Comparison of ENCODE assay signal across 2 cellular contexts in genomic region chr9:37121881-37122280, GRCh38.
TF ChIP-seq lines count a peak whose summit lies in the region.

No MANE protein-coding gene starts in this region.

TF ChIP-seq in IMR-90, 13 proteins besides CTCF, POLR2A, EP300 and RAD21:
- TF ChIP-seq CHD1 (IDR thresholded peaks at IDR 0.05; ENCODE audit: low read depth, low read length) = no peak
- no peak for TF ChIP-seq FOS (IDR thresholded peaks at IDR 0.05; ENCODE audit: low read depth, low read length)
- TF ChIP-seq CEBPB (IDR thresholded peaks at IDR 0.05; ENCODE audit: low read depth, low read length) = no peak
- TF ChIP-seq ELK1 (IDR thresholded peaks at IDR 0.05; ENCODE audit: borderline replicate concordance, low read depth, low read length) = no peak
- no peak for TF ChIP-seq USF2 (IDR thresholded peaks at IDR 0.05; ENCODE audit: low read depth, low read length)
- TF ChIP-seq BHLHE40 (IDR thresholded peaks at IDR 0.05; ENCODE audit: low read depth, low read length) = no peak
- TF ChIP-seq NFE2L2 (IDR thresholded peaks at IDR 0.05; ENCODE audit: low read depth, low read length) = no peak
- TF ChIP-seq MAFK (IDR thresholded peaks at IDR 0.05; ENCODE audit: low read depth, low read length) = no peak
- no peak for TF ChIP-seq SMC3 (IDR thresholded peaks at IDR 0.05; ENCODE audit: low read depth, low read length)
- no peak for TF ChIP-seq MXI1 (IDR thresholded peaks at IDR 0.05; ENCODE audit: borderline replicate concordance, low read depth, low read length)
- TF ChIP-seq MAZ (IDR thresholded peaks at IDR 0.05; ENCODE audit: borderline replicate concordance, low read depth, low read length) = no peak
- TF ChIP-seq RCOR1 (IDR thresholded peaks at IDR 0.05; ENCODE audit: insufficient replicate concordance, low read length) = no peak
- TF ChIP-seq RFX5 (IDR thresholded peaks at IDR 0.05; ENCODE audit: low read depth, low read length) = no peak

TF ChIP-seq in GM12878, 131 proteins besides CTCF, POLR2A, EP300 and RAD21:
- TF ChIP-seq ZBTB11 (CRISPR knock-in tag; IDR thresholded peaks at IDR 0.05) (no peak), ZNF384 (IDR thresholded peaks at IDR 0.05; ENCODE audit: borderline replicate concordance, low read depth, low read length) (no peak), RUNX3 (IDR thresholded peaks at IDR 0.05; ENCODE audit: low read length) (no peak), BCL3 (IDR thresholded peaks at IDR 0.05; ENCODE audit: borderline replicate concordance, insufficient read depth, low read depth, low read length, poor library complexity, severe bottlenecking) (no peak), CHD1 (IDR thresholded peaks at IDR 0.05; ENCODE audit: low read depth, low read length) (no peak), MEF2B (IDR thresholded peaks at IDR 0.05; ENCODE audit: partially characterized antibody, poor library complexity, severe bottlenecking) (no peak), CUX1 (IDR thresholded peaks at IDR 0.05; ENCODE audit: insufficient replicate concordance, low read depth, low read length) (no peak), BMI1 (IDR thresholded peaks at IDR 0.05; ENCODE audit: borderline replicate concordance) (no peak), MYC (IDR thresholded peaks at IDR 0.05; ENCODE audit: insufficient read depth, insufficient read length, insufficient replicate concordance, low read length, severe bottlenecking) (no peak), HCFC1 (IDR thresholded peaks at IDR 0.05; ENCODE audit: low read length) (no peak), CBX5 (IDR thresholded peaks at IDR 0.05; ENCODE audit: low read depth) (no peak), GATAD2B (conservative IDR thresholded peaks at IDR 0.05; ENCODE audit: low read depth) (no peak), ETV6 (conservative IDR thresholded peaks at IDR 0.05 in 1 of 2, IDR thresholded peaks at IDR 0.05 in 1 of 2; ENCODE audit: borderline replicate concordance in 1 of 2, low read depth in 1 of 2) (no peak), ZBTB40 (IDR thresholded peaks at IDR 0.05; ENCODE audit: borderline replicate concordance) (no peak), NFIC (IDR thresholded peaks at IDR 0.05; ENCODE audit: low read depth, low read length) (no peak), ZNF592 (IDR thresholded peaks at IDR 0.05) (no peak)
